ENCODE assay signal across 18 cellular contexts in genomic region chr21:46156678-46157077, GRCh38.
"Had no signal": no experiment of that assay in that cellular context is flagged by ENCODE, and none has a peak within 500 bp of the region (broad histone marks: within the 10 kb centered on the region; RNA-seq: fewer than 3 reads in every experiment).

No MANE protein-coding gene starts in this region.

- H3K9ac ChIP-seq: parathyroid adenoma had no signal

- H3K27ac Mint-ChIP-seq: activated naive CD8-positive, alpha-beta T cell treated with anti-CD3 and anti-CD28 coated beads for 36 hours; T-helper 1 cell treated with Interleukin-12 subunit alpha and Interleukin-12 subunit beta and Interleukin-4 antibody, amounts not matched to agents 30 μg/mL and 1 μg/mL, for 36 hours had no signal

- H3K4me1 ChIP-seq: parathyroid adenoma had no signal

- H3K27me3 ChIP-seq: body of pancreas had no signal

- H3K27me3 Mint-ChIP-seq: activated naive CD8-positive, alpha-beta T cell treated with anti-CD3 and anti-CD28 coated beads for 36 hours; central memory CD8-positive, alpha-beta T cell had no signal

- H3K4me3 ChIP-seq: body of pancreas, coronary artery, lower lobe of right lung had no signal

- H3K9me3 ChIP-seq: body of pancreas, lower lobe of right lung had no signal

- H3K4me1 Mint-ChIP-seq: central memory CD8-positive, alpha-beta T cell had no signal

- H3K4me3 Mint-ChIP-seq: activated naive CD8-positive, alpha-beta T cell treated with anti-CD3 and anti-CD28 coated beads for 36 hours; central memory CD8-positive, alpha-beta T cell; T-helper 1 cell treated with Interleukin-12 subunit alpha and Interleukin-12 subunit beta and Interleukin-4 antibody, amounts not matched to agents 30 μg/mL and 1 μg/mL, for 36 hours had no signal

- H3K27ac ChIP-seq: body of pancreas, coronary artery, lower lobe of right lung, parathyroid adenoma, WERI-Rb-1 had no signal

- ATAC-seq: body of pancreas, lower lobe of right lung had no signal

- H3K79me2 ChIP-seq: parathyroid adenoma had no signal

- H2AFZ ChIP-seq: parathyroid adenoma had no signal

- H3K36me3 ChIP-seq: lower lobe of right lung had no signal

- DNase-seq: activated CD4-positive, alpha-beta T cell treated with anti-CD3 and anti-CD28 coated beads for 48 hours; activated naive CD8-positive, alpha-beta T cell treated with anti-CD3 and anti-CD28 coated beads for 36 hours; activated T-cell treated with anti-CD3 and anti-CD28 coated beads, Interleukin-2, amount 50 U/mL, for 1 hour; amygdala; effector CD4-positive, alpha-beta T cell; foreskin fibroblast; kidney glomerular epithelial cell; lower lobe of right lung; midbrain; stimulated activated CD4-positive, alpha-beta T cell treated with anti-CD3 and anti-CD28 coated beads, Interleukin-4, amount 100 ng/mL, for 24 hours; stimulated activated naive CD4-positive, alpha-beta T cell treated with Interleukin-2 at 50 U/mL for 16 hours; trophoblast cell had no signal

- H3K9me3 Mint-ChIP-seq: activated naive CD8-positive, alpha-beta T cell treated with anti-CD3 and anti-CD28 coated beads for 36 hours; central memory CD8-positive, alpha-beta T cell; T-helper 1 cell treated with Interleukin-12 subunit alpha and Interleukin-12 subunit beta and Interleukin-4 antibody, amounts not matched to agents 30 μg/mL and 1 μg/mL, for 36 hours had no signal
